13 cellular contexts compared by ENCODE assay signal in genomic region chr3:159185443-159186050, GRCh38.
DNase-seq lines count a peak whose midpoint lies in the region; ATAC-seq and TF ChIP-seq lines count a peak whose summit lies in the region.
"Had no signal": no experiment of that assay in that cellular context is flagged by ENCODE, and none has a peak within 500 bp of the region (broad histone marks: within the 10 kb centered on the region; RNA-seq: fewer than 3 reads in every experiment).

No MANE protein-coding gene starts in this region.

- H3K18ac ChIP-seq in mesenchymal stem cell (ENCODE audit: low read depth in 1 of 2, low read length in 2 of 2): no peak overlapping the region

- no peak overlapping the region for H4K8ac ChIP-seq in mesenchymal stem cell (ENCODE audit: low read length)

- no peak overlapping the region for H2AFZ ChIP-seq in mesenchymal stem cell (ENCODE audit: low read depth, low read length)

- TF ChIP-seq CTCF in GM12864 (IDR thresholded peaks at IDR 0.05; ENCODE audit: low read depth, low read length, missing control alignments): no peak

- WGBS in mesenchymal stem cell: 81% methylated on average over 2 of the region's 2 CpGs

- peak; percentile 46 for ATAC-seq in GM19467 (IDR thresholded peaks at IDR 0.05; ENCODE audit: unreplicated experiment)
- peak; percentile 64 for ATAC-seq in HG03039 (IDR thresholded peaks at IDR 0.05; ENCODE audit: unreplicated experiment)
- ATAC-seq: stimulated activated naive CD8-positive, alpha-beta T cell treated with anti-CD3 and anti-CD28 coated beads, Interleukin-15, Interleukin-2, amounts not matched to agents 100 U/mL and 50 U/mL, for 24 hours had no signal

- H3K9me3 Mint-ChIP-seq in T-helper 2 cell treated with Interferon-gamma antibody and Interleukin-4, amounts not matched to agents 5 μg/mL and 100 μg/mL, for 36 hours: no peaks in the 10 kb centered on the region

- H2BK5ac ChIP-seq in mesenchymal stem cell (ENCODE audit: low read depth, low read length, poor library complexity, severe bottlenecking): no peak overlapping the region

- H2BK12ac ChIP-seq in mesenchymal stem cell (ENCODE audit: low read length in 2 of 2): no peak overlapping the region

- DNase-seq in GM12864 (ENCODE audit: low read depth) (peak; percentile 34), NOMO-1 treated with DMSO at 0.1 percent for 48 hours (lab: John Stamatoyannopoulos, UW; ENCODE audit: unreplicated experiment) (peak; percentile 98), NCI-H2196 treated with DMSO at 0.1 percent for 48 hours (lab: John Stamatoyannopoulos, UW; ENCODE audit: unreplicated experiment) (no peak), mesenchymal stem cell (no peak)
- no peak for DNase-seq in T-helper 2 cell treated with Interferon-gamma antibody and Interleukin-4, amounts not matched to agents 5 μg/mL and 100 μg/mL, for 36 hours (ENCODE audit: low spot score)
- no peak for DNase-seq in stimulated activated CD4-positive, alpha-beta T cell treated with anti-CD3 and anti-CD28 coated beads, Interleukin-1b, Interleukin-23, amount 100 ng/mL, for 48 hours
- DNase-seq: BE2C; NCI-H1417 treated with DMSO at 0.1 percent for 48 hours; stimulated activated naive CD8-positive, alpha-beta T cell treated with anti-CD3 and anti-CD28 coated beads, Interleukin-15, Interleukin-2, amounts not matched to agents 100 U/mL and 50 U/mL, for 24 hours had no signal

- H3K9me3 ChIP-seq in mesenchymal stem cell (ENCODE audit: control insufficient read depth, low read length): peaks cover 4% of the 10 kb centered on the region
- H3K9me3 ChIP-seq: BE2C, SJSA1 had no signal

- no peak overlapping the region for H2AK5ac ChIP-seq in mesenchymal stem cell (ENCODE audit: low read length, severe bottlenecking)

- H3K36me3 ChIP-seq in mesenchymal stem cell (ENCODE audit: control insufficient read depth in 1 of 2, insufficient read depth in 2 of 2, low read depth in 1 of 2, low read length in 2 of 2): no peaks in the 10 kb centered on the region
- H3K36me3 ChIP-seq: BE2C, SJSA1 had no signal

- no peak overlapping the region for H3K27ac Mint-ChIP-seq in T-helper 2 cell treated with Interferon-gamma antibody and Interleukin-4, amounts not matched to agents 5 μg/mL and 100 μg/mL, for 36 hours

- H3K23ac ChIP-seq in mesenchymal stem cell (ENCODE audit: low read length in 2 of 2): no peak overlapping the region

- no peaks in the 10 kb centered on the region for H3K4me1 Mint-ChIP-seq in T-helper 2 cell treated with Interferon-gamma antibody and Interleukin-4, amounts not matched to agents 5 μg/mL and 100 μg/mL, for 36 hours (ENCODE audit: low read depth)

- H3K4me2 ChIP-seq in mesenchymal stem cell (ENCODE audit: low read length, poor library complexity, severe bottlenecking): no peak overlapping the region

- H3K14ac ChIP-seq in mesenchymal stem cell (ENCODE audit: low read length in 2 of 2): no peak overlapping the region

- H3K79me1 ChIP-seq in mesenchymal stem cell (replicated peaks; ENCODE audit: low read length, poor library complexity, severe bottlenecking): no peaks in the 10 kb centered on the region

- H3K4ac ChIP-seq in mesenchymal stem cell (ENCODE audit: low read depth in 1 of 2, low read length in 2 of 2): no peak overlapping the region

- H3K27me3 Mint-ChIP-seq in T-helper 2 cell treated with Interferon-gamma antibody and Interleukin-4, amounts not matched to agents 5 μg/mL and 100 μg/mL, for 36 hours (ENCODE audit: low read depth): no peaks in the 10 kb centered on the region

- no peak overlapping the region for H2BK120ac ChIP-seq in mesenchymal stem cell (ENCODE audit: low read depth, low read length)

- no peak overlapping the region for H2BK15ac ChIP-seq in mesenchymal stem cell (ENCODE audit: low read depth, poor library complexity, severe bottlenecking)

- H3K9ac ChIP-seq in mesenchymal stem cell (ENCODE audit: low read length): no peak overlapping the region

- H3K4me3 ChIP-seq in GM12864 (ENCODE audit: low read depth, low read length) (no peak overlapping the region), mesenchymal stem cell (ENCODE audit: insufficient read depth in 1 of 2, low read depth in 1 of 2, low read length in 2 of 2) (no peak overlapping the region)
- H3K4me3 ChIP-seq: lung, SJSA1 had no signal

- H4K91ac ChIP-seq in mesenchymal stem cell (ENCODE audit: low read length): no peak overlapping the region

- H3K4me3 Mint-ChIP-seq in T-helper 2 cell treated with Interferon-gamma antibody and Interleukin-4, amounts not matched to agents 5 μg/mL and 100 μg/mL, for 36 hours: no peak overlapping the region

- H3K4me1 ChIP-seq in mesenchymal stem cell (ENCODE audit: control insufficient read depth, insufficient read depth, low read depth, low read length): no peaks in the 10 kb centered on the region
- H3K4me1 ChIP-seq: BE2C, SJSA1 had no signal

- H3K36me3 Mint-ChIP-seq in T-helper 2 cell treated with Interferon-gamma antibody and Interleukin-4, amounts not matched to agents 5 μg/mL and 100 μg/mL, for 36 hours (ENCODE audit: low read depth): no peaks in the 10 kb centered on the region

- no peaks in the 10 kb centered on the region for H3K27me3 ChIP-seq in mesenchymal stem cell (ENCODE audit: control insufficient read depth in 1 of 2, insufficient read depth in 1 of 2, low read length in 2 of 2)
- H3K27me3 ChIP-seq: BE2C had no signal

- H3K27ac ChIP-seq in mesenchymal stem cell (ENCODE audit: low read length, poor library complexity, severe bottlenecking): no peak overlapping the region
- H3K27ac ChIP-seq: SJSA1 had no signal

Comparison
In these comparisons a context has a peak if more than half of its experiments do, and no peak if none do; other contexts are left out.
1. DNase-seq: peak in GM12864 (single experiment) and NOMO-1 treated with DMSO at 0.1 percent for 48 hours (single experiment); none in NCI-H2196 treated with DMSO at 0.1 percent for 48 hours (single experiment), T-helper 2 cell treated with Interferon-gamma antibody and Interleukin-4, amounts not matched to agents 5 μg/mL and 100 μg/mL, for 36 hours (single experiment), mesenchymal stem cell (single experiment) and stimulated activated CD4-positive, alpha-beta T cell treated with anti-CD3 and anti-CD28 coated beads, Interleukin-1b, Interleukin-23, amount 100 ng/mL, for 48 hours (single experiment).